3 cellular contexts compared by ENCODE assay signal in the genomic region with DNA sequence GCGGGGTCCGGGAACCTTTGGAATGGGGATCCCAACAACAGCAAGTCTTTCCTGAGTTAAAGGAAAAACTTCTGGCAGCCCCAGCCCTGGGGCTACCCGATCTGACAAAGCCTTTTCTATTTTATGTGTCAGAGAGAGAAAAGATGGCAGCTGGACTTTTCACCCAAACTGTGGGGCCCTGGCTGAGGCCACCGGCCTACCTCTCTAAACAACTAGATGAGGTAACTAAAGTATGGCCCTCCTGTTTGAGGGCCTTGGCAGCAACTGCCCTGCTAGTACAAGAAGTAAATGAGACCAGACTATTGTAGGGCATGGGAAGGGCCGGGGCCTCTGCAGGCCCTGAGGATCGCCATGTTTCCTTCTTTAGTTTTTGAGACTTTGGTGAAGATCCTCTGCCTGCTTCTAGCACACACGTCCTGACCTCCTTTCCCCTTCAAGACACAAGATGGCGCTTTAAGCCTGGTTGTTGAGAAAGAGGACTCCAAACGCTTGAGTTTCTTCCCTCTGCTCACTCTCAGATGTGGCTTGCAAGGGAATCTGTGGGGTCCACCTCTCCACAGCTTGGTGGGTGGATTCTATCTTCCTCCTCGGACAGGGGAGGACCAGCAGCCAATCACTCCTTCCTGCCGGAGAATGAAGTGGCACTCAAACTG.
TF ChIP-seq lines count a peak whose summit lies in the region.

No MANE protein-coding gene starts in this region.

TF ChIP-seq in SK-N-SH, 30 proteins besides CTCF, POLR2A, EP300 and RAD21:
- TF ChIP-seq GATA2 (CRISPR knock-in tag; IDR thresholded peaks at IDR 0.05) (no peak), SMC3 (IDR thresholded peaks at IDR 0.05; ENCODE audit: low read depth, low read length) (peak; percentile 75; the same call in 1 of the 2 replicates)

TF ChIP-seq in SK-N-SH treated with all-trans-retinoic acid at 6 μM for 48 hours, 23 proteins besides CTCF, POLR2A, EP300 and RAD21:
- TF ChIP-seq PPARA (CRISPR knock-in tag; IDR thresholded peaks at IDR 0.05; ENCODE audit: borderline replicate concordance) (no peak), GLIS3 (CRISPR knock-in tag; IDR thresholded peaks at IDR 0.05) (no peak), ZNF8 (CRISPR knock-in tag; IDR thresholded peaks at IDR 0.05) (no peak), OSR1 (CRISPR knock-in tag; IDR thresholded peaks at IDR 0.05) (no peak), RARB (CRISPR knock-in tag; IDR thresholded peaks at IDR 0.05) (no peak)

TF ChIP-seq in HepG2, 621 proteins besides CTCF, POLR2A, EP300 and RAD21:
- TF ChIP-seq SMC3 (IDR thresholded peaks at IDR 0.05; ENCODE audit: low read length) (peak; percentile 57), ZNF274 (CRISPR knock-in tag; IDR thresholded peaks at IDR 0.05) (no peak), MTA3 (CRISPR knock-in tag; IDR thresholded peaks at IDR 0.05) (no peak), FOSL2 (CRISPR knock-in tag; IDR thresholded peaks at IDR 0.05) (0 out of 2 replicates have a peak, but pooled peaks have one; percentile 6), ZNF660 (CRISPR knock-in tag; IDR thresholded peaks at IDR 0.05; ENCODE audit: borderline replicate concordance, low read depth) (no peak), SOX6 (IDR thresholded peaks at IDR 0.05) (no peak), SOX6 (CRISPR knock-in tag; IDR thresholded peaks at IDR 0.05) (peak; percentile 22; the same call in 1 of the 2 replicates), STAG1 (CRISPR knock-in tag; IDR thresholded peaks at IDR 0.05) (peak; percentile 94), ZNF317 (CRISPR knock-in tag; IDR thresholded peaks at IDR 0.05) (no peak), ZKSCAN5 (CRISPR knock-in tag; IDR thresholded peaks at IDR 0.05) (no peak), IKZF1 (IDR thresholded peaks at IDR 0.05) (no peak), ZNF547 (CRISPR knock-in tag; IDR thresholded peaks at IDR 0.05) (no peak)
- TF ChIP-seq, protein P1, sequence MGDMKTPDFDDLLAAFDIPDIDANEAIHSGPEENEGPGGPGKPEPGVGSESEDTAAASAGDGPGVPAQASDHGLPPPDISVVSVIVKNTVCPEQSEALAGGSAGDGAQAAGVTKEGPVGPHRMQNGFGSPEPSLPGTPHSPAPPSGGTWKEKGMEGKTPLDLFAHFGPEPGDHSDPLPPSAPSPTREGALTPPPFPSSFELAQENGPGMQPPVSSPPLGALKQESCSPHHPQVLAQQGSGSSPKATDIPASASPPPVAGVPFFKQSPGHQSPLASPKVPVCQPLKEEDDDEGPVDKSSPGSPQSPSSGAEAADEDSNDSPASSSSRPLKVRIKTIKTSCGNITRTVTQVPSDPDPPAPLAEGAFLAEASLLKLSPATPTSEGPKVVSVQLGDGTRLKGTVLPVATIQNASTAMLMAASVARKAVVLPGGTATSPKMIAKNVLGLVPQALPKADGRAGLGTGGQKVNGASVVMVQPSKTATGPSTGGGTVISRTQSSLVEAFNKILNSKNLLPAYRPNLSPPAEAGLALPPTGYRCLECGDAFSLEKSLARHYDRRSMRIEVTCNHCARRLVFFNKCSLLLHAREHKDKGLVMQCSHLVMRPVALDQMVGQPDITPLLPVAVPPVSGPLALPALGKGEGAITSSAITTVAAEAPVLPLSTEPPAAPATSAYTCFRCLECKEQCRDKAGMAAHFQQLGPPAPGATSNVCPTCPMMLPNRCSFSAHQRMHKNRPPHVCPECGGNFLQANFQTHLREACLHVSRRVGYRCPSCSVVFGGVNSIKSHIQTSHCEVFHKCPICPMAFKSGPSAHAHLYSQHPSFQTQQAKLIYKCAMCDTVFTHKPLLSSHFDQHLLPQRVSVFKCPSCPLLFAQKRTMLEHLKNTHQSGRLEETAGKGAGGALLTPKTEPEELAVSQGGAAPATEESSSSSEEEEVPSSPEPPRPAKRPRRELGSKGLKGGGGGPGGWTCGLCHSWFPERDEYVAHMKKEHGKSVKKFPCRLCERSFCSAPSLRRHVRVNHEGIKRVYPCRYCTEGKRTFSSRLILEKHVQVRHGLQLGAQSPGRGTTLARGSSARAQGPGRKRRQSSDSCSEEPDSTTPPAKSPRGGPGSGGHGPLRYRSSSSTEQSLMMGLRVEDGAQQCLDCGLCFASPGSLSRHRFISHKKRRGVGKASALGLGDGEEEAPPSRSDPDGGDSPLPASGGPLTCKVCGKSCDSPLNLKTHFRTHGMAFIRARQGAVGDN (CRISPR knock-in tag; IDR thresholded peaks at IDR 0.05): no peak
- TF ChIP-seq, protein P2, sequence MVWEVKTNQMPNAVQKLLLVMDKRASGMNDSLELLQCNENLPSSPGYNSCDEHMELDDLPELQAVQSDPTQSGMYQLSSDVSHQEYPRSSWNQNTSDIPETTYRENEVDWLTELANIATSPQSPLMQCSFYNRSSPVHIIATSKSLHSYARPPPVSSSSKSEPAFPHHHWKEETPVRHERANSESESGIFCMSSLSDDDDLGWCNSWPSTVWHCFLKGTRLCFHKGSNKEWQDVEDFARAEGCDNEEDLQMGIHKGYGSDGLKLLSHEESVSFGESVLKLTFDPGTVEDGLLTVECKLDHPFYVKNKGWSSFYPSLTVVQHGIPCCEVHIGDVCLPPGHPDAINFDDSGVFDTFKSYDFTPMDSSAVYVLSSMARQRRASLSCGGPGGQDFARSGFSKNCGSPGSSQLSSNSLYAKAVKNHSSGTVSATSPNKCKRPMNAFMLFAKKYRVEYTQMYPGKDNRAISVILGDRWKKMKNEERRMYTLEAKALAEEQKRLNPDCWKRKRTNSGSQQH (CRISPR knock-in tag; IDR thresholded peaks at IDR 0.05; ENCODE audit: low read depth): no peak
- TF ChIP-seq, protein P3, sequence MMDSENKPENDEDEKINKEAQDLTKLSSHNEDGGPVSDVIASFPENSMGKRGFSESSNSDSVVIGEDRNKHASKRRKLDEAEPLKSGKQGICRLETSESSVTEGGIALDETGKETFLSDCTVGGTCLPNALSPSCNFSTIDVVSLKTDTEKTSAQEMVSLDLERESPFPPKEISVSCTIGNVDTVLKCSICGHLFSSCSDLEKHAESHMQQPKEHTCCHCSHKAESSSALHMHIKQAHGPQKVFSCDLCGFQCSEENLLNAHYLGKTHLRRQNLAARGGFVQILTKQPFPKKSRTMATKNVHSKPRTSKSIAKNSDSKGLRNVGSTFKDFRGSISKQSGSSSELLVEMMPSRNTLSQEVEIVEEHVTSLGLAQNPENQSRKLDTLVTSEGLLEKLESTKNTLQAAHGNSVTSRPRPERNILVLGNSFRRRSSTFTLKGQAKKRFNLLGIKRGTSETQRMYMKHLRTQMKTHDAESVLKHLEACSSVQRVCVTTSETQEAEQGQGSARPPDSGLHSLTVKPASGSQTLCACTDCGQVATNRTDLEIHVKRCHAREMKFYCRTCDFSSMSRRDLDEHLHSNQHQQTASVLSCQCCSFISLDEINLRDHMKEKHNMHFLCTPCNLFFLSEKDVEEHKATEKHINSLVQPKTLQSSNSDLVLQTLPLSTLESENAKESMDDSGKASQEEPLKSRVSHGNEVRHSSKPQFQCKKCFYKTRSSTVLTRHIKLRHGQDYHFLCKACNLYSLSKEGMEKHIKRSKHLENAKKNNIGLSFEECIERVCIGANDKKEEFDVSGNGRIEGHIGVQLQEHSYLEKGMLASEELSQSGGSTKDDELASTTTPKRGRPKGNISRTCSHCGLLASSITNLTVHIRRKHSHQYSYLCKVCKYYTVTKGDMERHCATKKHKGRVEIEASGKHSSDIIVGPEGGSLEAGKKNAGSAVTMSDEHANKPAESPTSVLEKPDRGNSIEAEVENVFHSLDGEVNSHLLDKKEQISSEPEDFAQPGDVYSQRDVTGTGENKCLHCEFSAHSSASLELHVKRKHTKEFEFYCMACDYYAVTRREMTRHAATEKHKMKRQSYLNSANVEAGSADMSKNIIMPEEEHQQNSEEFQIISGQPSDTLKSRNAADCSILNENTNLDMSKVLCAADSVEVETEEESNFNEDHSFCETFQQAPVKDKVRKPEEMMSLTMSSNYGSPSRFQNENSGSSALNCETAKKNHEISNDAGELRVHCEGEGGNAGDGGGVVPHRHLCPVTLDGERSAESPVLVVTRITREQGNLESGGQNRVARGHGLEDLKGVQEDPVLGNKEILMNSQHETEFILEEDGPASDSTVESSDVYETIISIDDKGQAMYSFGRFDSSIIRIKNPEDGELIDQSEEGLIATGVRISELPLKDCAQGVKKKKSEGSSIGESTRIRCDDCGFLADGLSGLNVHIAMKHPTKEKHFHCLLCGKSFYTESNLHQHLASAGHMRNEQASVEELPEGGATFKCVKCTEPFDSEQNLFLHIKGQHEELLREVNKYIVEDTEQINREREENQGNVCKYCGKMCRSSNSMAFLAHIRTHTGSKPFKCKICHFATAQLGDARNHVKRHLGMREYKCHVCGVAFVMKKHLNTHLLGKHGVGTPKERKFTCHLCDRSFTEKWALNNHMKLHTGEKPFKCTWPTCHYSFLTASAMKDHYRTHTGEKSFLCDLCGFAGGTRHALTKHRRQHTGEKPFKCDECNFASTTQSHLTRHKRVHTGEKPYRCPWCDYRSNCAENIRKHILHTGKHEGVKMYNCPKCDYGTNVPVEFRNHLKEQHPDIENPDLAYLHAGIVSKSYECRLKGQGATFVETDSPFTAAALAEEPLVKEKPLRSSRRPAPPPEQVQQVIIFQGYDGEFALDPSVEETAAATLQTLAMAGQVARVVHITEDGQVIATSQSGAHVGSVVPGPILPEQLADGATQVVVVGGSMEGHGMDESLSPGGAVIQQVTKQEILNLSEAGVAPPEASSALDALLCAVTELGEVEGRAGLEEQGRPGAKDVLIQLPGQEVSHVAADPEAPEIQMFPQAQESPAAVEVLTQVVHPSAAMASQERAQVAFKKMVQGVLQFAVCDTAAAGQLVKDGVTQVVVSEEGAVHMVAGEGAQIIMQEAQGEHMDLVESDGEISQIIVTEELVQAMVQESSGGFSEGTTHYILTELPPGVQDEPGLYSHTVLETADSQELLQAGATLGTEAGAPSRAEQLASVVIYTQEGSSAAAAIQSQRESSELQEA (CRISPR knock-in tag; IDR thresholded peaks at IDR 0.05; ENCODE audit: not compliant biosample characterization): no peak
